Comparison of ENCODE assay signal across 9 cellular contexts in genomic region chr3:149480326-149481017, GRCh38. TPM values are rescaled to one million over a fixed set of nuclear protein-coding genes. Genes with fewer than 3 reads are reported as not detected.
DNase-seq lines count a peak whose midpoint lies in the region; ATAC-seq, FAIRE-seq and TF ChIP-seq lines count a peak whose summit lies in the region.
"Had no signal": no experiment of that assay in that cellular context is flagged by ENCODE, and none has a peak within 500 bp of the region (broad histone marks: within the 10 kb centered on the region; RNA-seq: fewer than 3 reads in every experiment).

No MANE protein-coding gene starts in this region.

- FAIRE-seq in RCC 7860 (lab: Jason Lieb, UNC): peak; percentile 64

- no TSS peak for BruUV-seq in IMR-90 (replicated peaks; lab: Mats Ljungman, UMichigan)

- no peak overlapping the region for H3K9ac ChIP-seq in GM23248
- no peak overlapping the region for H3K9ac ChIP-seq in IMR-90 (ENCODE audit: low read depth, low read length)
- H3K9ac ChIP-seq: BLaER1 treated with 17β-estradiol and CSF1 and Interleukin-3, amounts not matched to agents 10 nM and 100 nM had no signal

- no peaks in the 10 kb centered on the region for H4K20me1 ChIP-seq in GM23248 (ENCODE audit: insufficient read depth)
- no peaks in the 10 kb centered on the region for H4K20me1 ChIP-seq in IMR-90 (ENCODE audit: insufficient read depth, low read length)
- H4K20me1 ChIP-seq: BLaER1 treated with 17β-estradiol and CSF1 and Interleukin-3, amounts not matched to agents 10 nM and 100 nM had no signal

- dilution Hi-C loops in IMR-90 (cut with HindIII; ENCODE audit: low sequenced_read_pairs, unreplicated experiment): no loop called here

- 65 to 66% methylated on average over 15 of the region's 15 CpGs for WGBS in GM23248 (ENCODE audit: low coverage in 1 of 2, low lambda C conversion rate in 2 of 2, missing lambda C conversion rate in 2 of 2), 2 experiments
- WGBS in IMR-90 (ENCODE audit: extremely low coverage in 2 of 2, insufficient read length in 1 of 2), 2 experiments: no CpG with 5 or more reads among the region's 15 CpGs
- 70 to 76% (median 72%) methylated on average over 15 of the region's 15 CpGs for WGBS in spleen, 5 donors

- H2AFZ ChIP-seq in GM23248: peak overlapping the region; percentile 43
- H2AFZ ChIP-seq in IMR-90 (replicated peaks; ENCODE audit: low read length, poor library complexity): peak overlapping the region; percentile 19

- DNase-seq in NCI-H524 (lab: John Stamatoyannopoulos, UW) (peak; percentile 50 to 58), NCI-H524 treated with DMSO at 0.1 percent for 48 hours (lab: John Stamatoyannopoulos, UW) (no peak), GM23248 (peak; percentile 84), IMR-90 (peak; percentile 91), RCC 7860 (ENCODE audit: low spot score) (peak; percentile 78), brain pericyte (ENCODE audit: low read depth, low spot score) (peak; percentile 66), inferior parietal cortex (ENCODE audit: extremely low spot score) (peak; percentile 67), spleen (peak; percentile 87)

- H3K4ac ChIP-seq in IMR-90 (ENCODE audit: low read depth, low read length): peak overlapping the region; percentile 76; the same call in 1 of the 2 replicates

- POLR2A ChIA-PET in IMR-90 (lab: Charles Lee; ENCODE audit: unreplicated experiment): no interaction called here

- TF ChIP-seq RAD21 in IMR-90 (IDR thresholded peaks at IDR 0.05; ENCODE audit: low read length): peak; percentile 99

- H3K9me1 ChIP-seq in IMR-90 (ENCODE audit: insufficient read depth, low read length): 0 out of 2 replicates have a peak, but pooled peaks cover under 1% of the 10 kb centered on the region

- H3K4me3 ChIP-seq in GM23248 (no peak overlapping the region), IMR-90 (ENCODE audit: insufficient read depth, low read depth, low read length) (no peak overlapping the region), spleen (no peak overlapping the region)
- H3K4me3 ChIP-seq: BLaER1 treated with 17β-estradiol and CSF1 and Interleukin-3, amounts not matched to agents 10 nM and 100 nM had no signal

- no peaks in the 10 kb centered on the region for H3K79me2 ChIP-seq in GM23248 (ENCODE audit: insufficient read depth)

- H2BK15ac ChIP-seq in IMR-90 (ENCODE audit: low read depth, low read length): 0 out of 3 replicates have a peak overlapping the region, but pooled peaks have one; percentile 0

- no peak overlapping the region for H2BK5ac ChIP-seq in IMR-90 (ENCODE audit: low read depth, low read length, poor library complexity, severe bottlenecking)

- no peaks in the 10 kb centered on the region; the same call in 1 of the 2 replicates for H3F3A ChIP-seq in GM23248 (ENCODE audit: insufficient read depth)

- peak; percentile 97 for ATAC-seq in IMR-90 (ENCODE audit: low read depth)

- H4K91ac ChIP-seq in IMR-90 (ENCODE audit: insufficient read depth, low read depth, low read length): peak overlapping the region; percentile 18; the same call in 1 of the 2 replicates

- H3K23ac ChIP-seq in IMR-90 (ENCODE audit: low read depth, low read length): no peak overlapping the region

- H4K5ac ChIP-seq in IMR-90 (ENCODE audit: low read depth, low read length): no peak overlapping the region

- H2AK5ac ChIP-seq in IMR-90 (ENCODE audit: low read depth, low read length): peak overlapping the region; percentile 47; the same call in 1 of the 2 replicates

- TF ChIP-seq CTCF in IMR-90 (conservative IDR thresholded peaks at IDR 0.05; ENCODE audit: low read depth, low read length): peak; percentile 95
- peak; percentile 41 to 80 (median 71) for TF ChIP-seq CTCF in spleen (IDR thresholded peaks at IDR 0.05 in 8 of 11, conservative IDR thresholded peaks at IDR 0.05 in 3 of 11)

- intact Hi-C loops in IMR-90 (cut with micrococcal nuclease): loop anchor here (1.0 to 2.0 kb wide), 4 partner anchors 87 to 360 kb away; no protein-coding TSS in a partner anchor
- intact Hi-C loops in spleen (cut with DNase I; ENCODE audit: low total_unique reads): no loop called here

- no peaks in the 10 kb centered on the region for H3K79me1 ChIP-seq in IMR-90 (ENCODE audit: low read depth in 1 of 2, low read length in 2 of 2)

- in situ Hi-C loops in GM23248 (cut with MboI): loop anchor here (25.0 kb wide), 1 partner anchor 368 kb away; no protein-coding TSS in a partner anchor
- in situ Hi-C loops in IMR-90 (cut with MboI; ENCODE audit: low sequenced_read_pairs): loop anchor here (5.0 to 10.0 kb wide), 2 partner anchors 203 to 526 kb away; no protein-coding TSS in a partner anchor

- peak overlapping the region; percentile 2 to 80; a peak in 3 of 4 replicates for H4K8ac ChIP-seq in IMR-90 (ENCODE audit: low read depth in 2 of 2, low read length in 2 of 2)

- no peak overlapping the region for H3K56ac ChIP-seq in IMR-90 (ENCODE audit: extremely low read depth, insufficient read depth, low read length)

- TF ChIP-seq POLR2A in IMR-90 (IDR thresholded peaks at IDR 0.05; ENCODE audit: low read depth, low read length) (0 out of 2 replicates have a peak, but pooled peaks have one; percentile 41), spleen (IDR thresholded peaks at IDR 0.05) (no peak)

- no peaks in the 10 kb centered on the region for H3K9me2 ChIP-seq in GM23248 (ENCODE audit: insufficient read depth)

- H3K27me3 ChIP-seq in GM23248 (replicated peaks; ENCODE audit: insufficient read depth) (no peaks in the 10 kb centered on the region), IMR-90 (ENCODE audit: control insufficient read depth, insufficient read depth, low read length) (no peaks in the 10 kb centered on the region), spleen (replicated peaks in 1 of 7) (no peaks in the 10 kb centered on the region)
- H3K27me3 ChIP-seq: BLaER1 treated with 17β-estradiol and CSF1 and Interleukin-3, amounts not matched to agents 10 nM and 100 nM had no signal

- H3K27ac ChIP-seq in GM23248 (no peak overlapping the region), IMR-90 (ENCODE audit: insufficient read depth, low read length) (no peak overlapping the region), spleen (peak overlapping the region in 7 of 8 donors; percentile 20 to 64 (median 49))
- H3K27ac ChIP-seq: BLaER1 treated with 17β-estradiol and CSF1 and Interleukin-3, amounts not matched to agents 10 nM and 100 nM had no signal

- H3K18ac ChIP-seq in IMR-90 (ENCODE audit: low read depth, low read length): no peak overlapping the region

- H3K9me3 ChIP-seq in GM23248 (ENCODE audit: low read depth) (no peaks in the 10 kb centered on the region), IMR-90 (ENCODE audit: control insufficient read depth, insufficient read depth, low read length) (peaks cover 3% of the 10 kb centered on the region; the same call in 1 of the 2 replicates), spleen (no peaks in the 10 kb centered on the region)
- H3K9me3 ChIP-seq: BLaER1 treated with 17β-estradiol and CSF1 and Interleukin-3, amounts not matched to agents 10 nM and 100 nM had no signal

- peak overlapping the region; percentile 33; the same call in 1 of the 2 replicates for H2BK20ac ChIP-seq in IMR-90 (ENCODE audit: low read depth, low read length)

- H2BK120ac ChIP-seq in IMR-90 (ENCODE audit: low read depth, low read length): peak overlapping the region; percentile 66; the same call in 1 of the 2 replicates

- no peak overlapping the region for H3K14ac ChIP-seq in IMR-90 (replicated peaks; ENCODE audit: low read depth, low read length)

- H3K4me1 ChIP-seq in GM23248 (ENCODE audit: insufficient read depth) (peaks cover 10% of the 10 kb centered on the region), IMR-90 (ENCODE audit: control insufficient read depth, insufficient read depth, low read length) (peaks cover 8% of the 10 kb centered on the region), spleen (peaks cover 0 to 32% (median 14%) of the 10 kb centered on the region in 6 donors)

- CTCF ChIA-PET in IMR-90 (lab: Yijun Ruan, JAX): interaction anchor here (0.6 to 2.3 kb wide), 17 partner anchors 8 to 815 kb away, joined by 3 to 8 read pairs (median 3); no protein-coding TSS in a partner anchor

- peak overlapping the region; percentile 52 for H2AK9ac ChIP-seq in IMR-90 (replicated peaks; ENCODE audit: low read depth, low read length, poor library complexity)

- H3K4me2 ChIP-seq in GM23248 (ENCODE audit: unreplicated experiment): no peak overlapping the region
- no peak overlapping the region for H3K4me2 ChIP-seq in IMR-90 (ENCODE audit: low read depth, low read length)

- H3K36me3 ChIP-seq in GM23248 (ENCODE audit: low read depth): no peaks in the 10 kb centered on the region
- H3K36me3 ChIP-seq in IMR-90 (ENCODE audit: control insufficient read depth, insufficient read depth, low read length): no peaks in the 10 kb centered on the region
- H3K36me3 ChIP-seq in spleen: no peaks in the 10 kb centered on the region
- H3K36me3 ChIP-seq: BLaER1 treated with 17β-estradiol and CSF1 and Interleukin-3, amounts not matched to agents 10 nM and 100 nM had no signal

TF ChIP-seq in IMR-90, 13 proteins besides CTCF, POLR2A, EP300 and RAD21 (continues in another document):
- TF ChIP-seq MAZ (IDR thresholded peaks at IDR 0.05; ENCODE audit: borderline replicate concordance, low read depth, low read length): peak; percentile 37; the same call in 1 of the 2 replicates
- peak; percentile 51; the same call in 1 of the 2 replicates for TF ChIP-seq BHLHE40 (IDR thresholded peaks at IDR 0.05; ENCODE audit: low read depth, low read length)
- peak; percentile 48 for TF ChIP-seq CEBPB (IDR thresholded peaks at IDR 0.05; ENCODE audit: low read depth, low read length)
- no peak for TF ChIP-seq RFX5 (IDR thresholded peaks at IDR 0.05; ENCODE audit: low read depth, low read length)
- TF ChIP-seq MAFK (IDR thresholded peaks at IDR 0.05; ENCODE audit: low read depth, low read length): peak; percentile 75
- TF ChIP-seq, protein P1, sequence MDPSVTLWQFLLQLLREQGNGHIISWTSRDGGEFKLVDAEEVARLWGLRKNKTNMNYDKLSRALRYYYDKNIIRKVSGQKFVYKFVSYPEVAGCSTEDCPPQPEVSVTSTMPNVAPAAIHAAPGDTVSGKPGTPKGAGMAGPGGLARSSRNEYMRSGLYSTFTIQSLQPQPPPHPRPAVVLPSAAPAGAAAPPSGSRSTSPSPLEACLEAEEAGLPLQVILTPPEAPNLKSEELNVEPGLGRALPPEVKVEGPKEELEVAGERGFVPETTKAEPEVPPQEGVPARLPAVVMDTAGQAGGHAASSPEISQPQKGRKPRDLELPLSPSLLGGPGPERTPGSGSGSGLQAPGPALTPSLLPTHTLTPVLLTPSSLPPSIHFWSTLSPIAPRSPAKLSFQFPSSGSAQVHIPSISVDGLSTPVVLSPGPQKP (IDR thresholded peaks at IDR 0.05; ENCODE audit: borderline replicate concordance, low read depth, low read length): no peak

RNA-seq across cellular contexts. Expression of gene TM4SF4, which starts 6.0 kb away (rescaled TPM):
- 0.97 TPM in 1 of 2 replicates, not detected in the other for total RNA-seq in GM23248 (2014; rRNA removed; shearing (Covaris generic))
- 0.48 and 0.96 TPM in 2 replicates for polyA plus RNA-seq in GM23248 (2016; fragmentation: Nextera tagmentation; extraction: Ambion mirVana)
- total RNA-seq in IMR-90 (2012; rRNA removed): 1.1 and 1.6 TPM in 2 replicates
- polyA plus RNA-seq in IMR-90 (2012; rRNA removed): 0.60 and 0.67 TPM in 2 replicates
- 0.08 and 0.75 TPM in 2 replicates for polyA plus RNA-seq in IMR-90 (2012; cell fraction: cytosol; rRNA removed)
- 0.08 TPM in 1 of 2 replicates, not detected in the other for polyA plus RNA-seq in IMR-90 (2012; cell fraction: nucleus; rRNA removed; ENCODE audit: low replicate concordance)
- not detected for total RNA-seq in spleen
- polyA plus RNA-seq in spleen: under 1 TPM in 2 of 3 donors, not detected in 1; 0.11 to 0.29 TPM

Comparison
In these comparisons a context has a peak if more than half of its experiments do, and no peak if none do; other contexts are left out.
1. H3K27ac ChIP-seq: peak in spleen (7 of 8); none in GM23248 (single experiment) and IMR-90 (single experiment).